In the genomic region with DNA sequence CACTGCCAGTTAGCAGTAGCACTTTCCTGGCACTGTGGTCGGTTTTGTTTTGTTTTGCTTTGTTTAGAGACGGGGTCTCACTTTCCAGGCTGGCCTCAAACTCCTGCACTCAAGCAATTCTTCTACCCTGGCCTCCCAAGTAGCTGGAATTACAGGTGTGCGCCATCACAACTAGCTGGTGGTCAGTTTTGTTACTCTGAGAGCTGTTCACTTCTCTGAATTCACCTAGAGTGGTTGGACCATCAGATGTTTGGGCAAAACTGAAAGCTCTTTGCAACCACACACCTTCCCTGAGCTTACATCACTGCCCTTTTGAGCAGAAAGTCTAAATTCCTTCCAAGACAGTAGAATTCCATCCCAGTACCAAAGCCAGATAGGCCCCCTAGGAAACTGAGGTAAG, we compare ENCODE assay signal across 28 cellular contexts. TPM values are rescaled to one million over a fixed set of nuclear protein-coding genes. Genes with fewer than 3 reads are reported as not detected.
DNase-seq lines count a peak whose midpoint lies in the region; ATAC-seq and TF ChIP-seq lines count a peak whose summit lies in the region.
"Had no signal": no experiment of that assay in that cellular context is flagged by ENCODE, and none has a peak within 500 bp of the region (broad histone marks: within the 10 kb centered on the region; RNA-seq: fewer than 3 reads in every experiment).

No MANE protein-coding gene starts in this region.

- in situ Hi-C loops in GM13976 (cut with MboI; ENCODE audit: low sequenced_read_pairs, unreplicated experiment): no loop called here

- ATAC-seq in GM18867 (IDR thresholded peaks at IDR 0.05; ENCODE audit: unreplicated experiment) (peak; percentile 67), GM19452 (IDR thresholded peaks at IDR 0.05; ENCODE audit: unreplicated experiment) (peak; percentile 55), HG02610 (IDR thresholded peaks at IDR 0.05; ENCODE audit: unreplicated experiment) (peak; percentile 26), HG03354 (IDR thresholded peaks at IDR 0.05; ENCODE audit: poor library complexity, severe bottlenecking, unreplicated experiment) (peak; percentile 57)
- no peak for ATAC-seq in activated CD8-positive, alpha-beta memory T cell treated with anti-CD3 and anti-CD28 coated beads, Interleukin-2, amount 10 ng/mL, durations not matched to agents 7 days and 5 days
- ATAC-seq: GM23338; HepG2; left cardiac atrium; stimulated activated memory B cell treated with anti-CD40 and anti-IgM and Interleukin-4, amounts not matched to agents 10 μg/mL and 1 μg/mL and 100 μg/mL, for 72 hours; T-helper 17 cell had no signal

- H3K36me3 Mint-ChIP-seq in activated CD8-positive, alpha-beta memory T cell treated with anti-CD3 and anti-CD28 coated beads, Interleukin-2, amount 10 ng/mL, durations not matched to agents 7 days and 5 days: no peaks in the 10 kb centered on the region
- no peaks in the 10 kb centered on the region for H3K36me3 Mint-ChIP-seq in MCF 10A (ENCODE audit: insufficient read depth, unreplicated experiment)
- H3K36me3 Mint-ChIP-seq in CD8-positive, alpha-beta memory T cell: no peaks in the 10 kb centered on the region
- H3K36me3 Mint-ChIP-seq: activated naive CD8-positive, alpha-beta T cell; stimulated activated memory B cell treated with anti-CD40 and anti-IgM and Interleukin-4, amounts not matched to agents 10 μg/mL and 1 μg/mL and 100 μg/mL, for 72 hours had no signal

- POLR2A ChIA-PET in MCF 10A (lab: Yijun Ruan, JAX): interaction anchor here (0.7 kb wide), 1 partner anchor 1952 kb away, joined by 3 read pairs; no protein-coding TSS in a partner anchor
- POLR2A ChIA-PET in CD8-positive, alpha-beta memory T cell (lab: Charles Lee): no interaction called here

- no peaks in the 10 kb centered on the region for H3K9me3 Mint-ChIP-seq in activated CD8-positive, alpha-beta memory T cell treated with anti-CD3 and anti-CD28 coated beads, Interleukin-2, amount 10 ng/mL, durations not matched to agents 7 days and 5 days (ENCODE audit: low read depth)
- H3K9me3 Mint-ChIP-seq in MCF 10A (ENCODE audit: unreplicated experiment): no peaks in the 10 kb centered on the region
- H3K9me3 Mint-ChIP-seq in CD8-positive, alpha-beta memory T cell: no peaks in the 10 kb centered on the region
- H3K9me3 Mint-ChIP-seq: activated CD4-positive, alpha-beta T cell treated with anti-CD3 and anti-CD28 coated beads, Interleukin-2, amount 10 ng/mL, durations not matched to agents 7 days and 5 days; GM23338; stimulated activated memory B cell treated with anti-CD40 and anti-IgM and Interleukin-4, amounts not matched to agents 10 μg/mL and 1 μg/mL and 100 μg/mL, for 72 hours had no signal

- DNase-seq in activated CD8-positive, alpha-beta memory T cell treated with anti-CD3 and anti-CD28 coated beads, Interleukin-2, amount 10 ng/mL, durations not matched to agents 7 days and 5 days: no peak
- no peak for DNase-seq in MCF 10A (ENCODE audit: unreplicated experiment)
- no peak for DNase-seq in GM13976 (ENCODE audit: low spot score)
- DNase-seq in CD8-positive, alpha-beta memory T cell: no peak
- DNase-seq: activated CD4-positive, alpha-beta T cell treated with anti-CD3 and anti-CD28 coated beads, Interleukin-2, amount 10 ng/mL, durations not matched to agents 7 days and 5 days; Calu3; dorsolateral prefrontal cortex; head of caudate nucleus; left cardiac atrium; NCI-H1092 treated with DMSO at 0.1 percent for 48 hours; NCI-H2029; NCI-H510A; T-helper 17 cell had no signal

- H3K4me3 ChIP-seq in CD8-positive, alpha-beta memory T cell (ENCODE audit: low read length): no peak overlapping the region
- H3K4me3 ChIP-seq: BLaER1 treated with 17β-estradiol and CSF1 and Interleukin-3, amounts not matched to agents 10 nM and 100 nM; dorsolateral prefrontal cortex; GM23338; suprapubic skin had no signal

- no peak overlapping the region for H3K4me3 Mint-ChIP-seq in activated CD8-positive, alpha-beta memory T cell treated with anti-CD3 and anti-CD28 coated beads, Interleukin-2, amount 10 ng/mL, durations not matched to agents 7 days and 5 days
- no peak overlapping the region for H3K4me3 Mint-ChIP-seq in MCF 10A (ENCODE audit: unreplicated experiment)
- no peak overlapping the region for H3K4me3 Mint-ChIP-seq in CD8-positive, alpha-beta memory T cell
- H3K4me3 Mint-ChIP-seq: activated CD4-positive, alpha-beta T cell treated with anti-CD3 and anti-CD28 coated beads, Interleukin-2, amount 10 ng/mL, durations not matched to agents 7 days and 5 days; activated naive CD8-positive, alpha-beta T cell; GM23338; stimulated activated memory B cell treated with anti-CD40 and anti-IgM and Interleukin-4, amounts not matched to agents 10 μg/mL and 1 μg/mL and 100 μg/mL, for 72 hours; T-helper 17 cell had no signal

- no peaks in the 10 kb centered on the region for H3K9me3 ChIP-seq in CD8-positive, alpha-beta memory T cell (ENCODE audit: low read length)
- H3K9me3 ChIP-seq: BLaER1 treated with 17β-estradiol and CSF1 and Interleukin-3, amounts not matched to agents 10 nM and 100 nM; neutrophil; suprapubic skin had no signal

- no peak overlapping the region for H3K27ac Mint-ChIP-seq in activated CD8-positive, alpha-beta memory T cell treated with anti-CD3 and anti-CD28 coated beads, Interleukin-2, amount 10 ng/mL, durations not matched to agents 7 days and 5 days
- H3K27ac Mint-ChIP-seq in MCF 10A (ENCODE audit: low read depth, unreplicated experiment): no peak overlapping the region
- no peak overlapping the region for H3K27ac Mint-ChIP-seq in CD8-positive, alpha-beta memory T cell
- H3K27ac Mint-ChIP-seq: activated CD4-positive, alpha-beta T cell treated with anti-CD3 and anti-CD28 coated beads, Interleukin-2, amount 10 ng/mL, durations not matched to agents 7 days and 5 days; activated naive CD8-positive, alpha-beta T cell; GM23338; stimulated activated memory B cell treated with anti-CD40 and anti-IgM and Interleukin-4, amounts not matched to agents 10 μg/mL and 1 μg/mL and 100 μg/mL, for 72 hours; T-helper 17 cell had no signal

- H3K36me3 ChIP-seq in CD8-positive, alpha-beta memory T cell (ENCODE audit: insufficient read depth, low read length): no peaks in the 10 kb centered on the region
- H3K36me3 ChIP-seq: BLaER1 treated with 17β-estradiol and CSF1 and Interleukin-3, amounts not matched to agents 10 nM and 100 nM had no signal

- H3K4me1 ChIP-seq in CD8-positive, alpha-beta memory T cell (ENCODE audit: insufficient read depth, low read length): no peaks in the 10 kb centered on the region
- H3K4me1 ChIP-seq: suprapubic skin had no signal

- peaks cover 6% of the 10 kb centered on the region for H3K4me1 Mint-ChIP-seq in activated CD8-positive, alpha-beta memory T cell treated with anti-CD3 and anti-CD28 coated beads, Interleukin-2, amount 10 ng/mL, durations not matched to agents 7 days and 5 days
- H3K4me1 Mint-ChIP-seq in MCF 10A (ENCODE audit: insufficient read depth, unreplicated experiment): no peaks in the 10 kb centered on the region
- no peaks in the 10 kb centered on the region for H3K4me1 Mint-ChIP-seq in CD8-positive, alpha-beta memory T cell
- H3K4me1 Mint-ChIP-seq: activated CD4-positive, alpha-beta T cell treated with anti-CD3 and anti-CD28 coated beads, Interleukin-2, amount 10 ng/mL, durations not matched to agents 7 days and 5 days; GM23338; stimulated activated memory B cell treated with anti-CD40 and anti-IgM and Interleukin-4, amounts not matched to agents 10 μg/mL and 1 μg/mL and 100 μg/mL, for 72 hours; T-helper 17 cell had no signal

- H3K27me3 Mint-ChIP-seq in activated CD8-positive, alpha-beta memory T cell treated with anti-CD3 and anti-CD28 coated beads, Interleukin-2, amount 10 ng/mL, durations not matched to agents 7 days and 5 days: peaks cover 39% of the 10 kb centered on the region
- H3K27me3 Mint-ChIP-seq in MCF 10A (ENCODE audit: insufficient read depth, unreplicated experiment): no peaks in the 10 kb centered on the region
- H3K27me3 Mint-ChIP-seq in CD8-positive, alpha-beta memory T cell: peaks cover 8 to 31% of the 10 kb centered on the region in 2 donors

- no peaks in the 10 kb centered on the region for H3K27me3 ChIP-seq in CD8-positive, alpha-beta memory T cell (ENCODE audit: insufficient read depth, low read length, poor library complexity, severe bottlenecking)
- H3K27me3 ChIP-seq: BLaER1 treated with 17β-estradiol and CSF1 and Interleukin-3, amounts not matched to agents 10 nM and 100 nM; neutrophil; suprapubic skin had no signal

- intact Hi-C loops in MCF 10A (cut with micrococcal nuclease): no loop called here

- no peak for TF ChIP-seq CTCF in MCF 10A (IDR thresholded peaks at IDR 0.05; ENCODE audit: unreplicated experiment)
- TF ChIP-seq CTCF in GM13976 (IDR thresholded peaks at IDR 0.05; ENCODE audit: borderline replicate concordance, control extremely low read depth, extremely low read depth, insufficient read depth, missing control alignments): no peak

- no peak overlapping the region for H3K27ac ChIP-seq in CD8-positive, alpha-beta memory T cell (ENCODE audit: low read depth, low read length)
- H3K27ac ChIP-seq: BLaER1 treated with 17β-estradiol and CSF1 and Interleukin-3, amounts not matched to agents 10 nM and 100 nM; dorsolateral prefrontal cortex; epithelial cell of prostate; neutrophil; suprapubic skin; VCaP had no signal

- CTCF ChIA-PET in activated CD8-positive, alpha-beta memory T cell treated with anti-CD3 and anti-CD28 coated beads, Interleukin-2, amount 10 ng/mL, durations not matched to agents 7 days and 5 days (lab: Charles Lee): interaction anchor here (0.8 kb wide), 1 partner anchor 10 kb away, joined by 3 read pairs; no protein-coding TSS in a partner anchor
- CTCF ChIA-PET in MCF 10A (lab: Yijun Ruan, JAX): no interaction called here
- CTCF ChIA-PET in CD8-positive, alpha-beta memory T cell (lab: Charles Lee): interaction anchor here (1.5 kb wide), 1 partner anchor 10 kb away, joined by 5 read pairs; no protein-coding TSS in a partner anchor

- BruUV-seq in MCF 10A (replicated peaks; lab: Mats Ljungman, UMichigan): no TSS peak

RNA-seq across cellular contexts. Expression of gene CLDN18, which starts 22.6 kb away (rescaled TPM):
- total RNA-seq in activated CD8-positive, alpha-beta memory T cell treated with anti-CD3 and anti-CD28 coated beads, Interleukin-2, amount 10 ng/mL, durations not matched to agents 7 days and 5 days: not detected
- total RNA-seq in MCF 10A (2022): not detected in 2 replicates
- not detected for total RNA-seq in CD8-positive, alpha-beta memory T cell
- polyA plus RNA-seq in CD8-positive, alpha-beta memory T cell: not detected
- total RNA-seq: activated CD4-positive, alpha-beta T cell treated with anti-CD3 and anti-CD28 coated beads, Interleukin-2, amount 10 ng/mL, durations not matched to agents 7 days and 5 days; Daoy; dorsolateral prefrontal cortex; GM23338; HepG2; pulmonary artery endothelial cell; suprapubic skin; T-helper 17 cell had no signal
- polyA plus RNA-seq: HepG2 had no signal
